Comparison of ENCODE assay signal across 21 cellular contexts in the genomic region with DNA sequence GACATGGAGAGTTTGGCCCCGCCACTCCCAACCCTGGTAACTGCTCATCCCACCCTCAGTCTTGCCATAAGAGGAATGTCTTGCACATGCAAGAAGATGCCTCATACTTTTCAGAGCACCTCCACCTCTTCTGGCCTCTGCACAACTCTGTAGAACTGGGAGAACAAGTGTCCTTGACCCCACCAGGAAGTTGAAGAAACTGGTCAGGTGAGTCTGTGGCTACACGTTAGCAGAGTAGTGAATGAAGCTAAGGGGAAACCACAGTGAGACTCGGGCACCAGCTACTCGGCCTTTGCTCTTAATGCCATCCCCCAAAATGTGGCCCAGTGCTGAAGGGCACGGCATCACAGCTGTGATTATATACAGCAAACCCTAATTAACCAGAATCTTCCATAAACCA.
A peak's percentile ranks its signal among the peaks of the same experiment; 100 is the strongest.
DNase-seq lines count a peak whose midpoint lies in the region; ATAC-seq, FAIRE-seq and TF ChIP-seq lines count a peak whose summit lies in the region.
"Had no signal": no experiment of that assay in that cellular context is flagged by ENCODE, and none has a peak within 500 bp of the region (broad histone marks: within the 10 kb centered on the region; RNA-seq: fewer than 3 reads in every experiment).

No MANE protein-coding gene starts in this region.

- H3K9me3 Mint-ChIP-seq in stimulated activated memory B cell treated with anti-CD40 and anti-IgM and Interleukin-4, amounts not matched to agents 10 μg/mL and 1 μg/mL and 100 μg/mL, for 72 hours = peaks cover 2% of the 10 kb centered on the region

- TF ChIP-seq CTCF in OCI-LY1 (IDR thresholded peaks at IDR 0.05; ENCODE audit: low read length) (no peak), esophagus squamous epithelium (IDR thresholded peaks at IDR 0.05) (no peak)

- peak; percentile 54 for FAIRE-seq in GM12892 (lab: Jason Lieb, UNC)
- FAIRE-seq: GM18507 had no signal

- peaks cover 60% of the 10 kb centered on the region for H3K4me1 ChIP-seq in OCI-LY1 (ENCODE audit: insufficient read depth, low read length, severe bottlenecking)
- H3K4me1 ChIP-seq in esophagus squamous epithelium = peaks cover 11 to 39% (median 18%) of the 10 kb centered on the region in 3 donors

- H3K79me2 ChIP-seq in OCI-LY1 (ENCODE audit: insufficient read depth, low read length) = peaks cover 8% of the 10 kb centered on the region; the same call in 1 of the 2 replicates

- H3K4me3 ChIP-seq in OCI-LY1 (ENCODE audit: low read depth, low read length, poor library complexity, severe bottlenecking) (no peak overlapping the region), esophagus squamous epithelium (no peak overlapping the region)
- H3K4me3 ChIP-seq: MG63, suprapubic skin had no signal

- H3K9me3 ChIP-seq in OCI-LY1 (ENCODE audit: low read length) (no peaks in the 10 kb centered on the region), esophagus squamous epithelium (no peaks in the 10 kb centered on the region)
- H3K9me3 ChIP-seq: BE2C, MG63, suprapubic skin had no signal

- intact Hi-C loops in esophagus squamous epithelium (cut with DNase I) = no loop called here
- intact Hi-C loops in posterior vena cava (cut with DNase I) = no loop called here

- H3K4me1 Mint-ChIP-seq in stimulated activated memory B cell treated with anti-CD40 and anti-IgM and Interleukin-4, amounts not matched to agents 10 μg/mL and 1 μg/mL and 100 μg/mL, for 72 hours = peaks cover 67% of the 10 kb centered on the region

- WGBS in esophagus squamous epithelium, 2 donors = 35 to 56% methylated on average over 3 to 5 of the region's 5 CpGs

- H4K20me1 ChIP-seq in OCI-LY1 (ENCODE audit: insufficient read depth, low read length) = no peaks in the 10 kb centered on the region

- DNase-seq in GM12892 (ENCODE audit: insufficient read length) (no peak), esophagus squamous epithelium (lab: John Stamatoyannopoulos, UW) (no peak), posterior vena cava (ENCODE audit: low spot score) (no peak), activated gamma-delta T cell (lab: John Stamatoyannopoulos, UW) (no peak), SHP77 (lab: John Stamatoyannopoulos, UW) (no peak)
- DNase-seq: activated effector memory CD4-positive, alpha-beta T cell treated with anti-CD3 and anti-CD28 coated beads, Interleukin-2, amount 50 U/mL, for 16 hours; anterior cingulate cortex; BE2C; foreskin melanocyte; left cardiac atrium; MG63; NCI-H1694 treated with DMSO at 0.1 percent for 48 hours; NCI-H446; SIG-M5; stimulated activated CD4-positive, alpha-beta T cell treated with anti-CD3 and anti-CD28 coated beads, Interleukin-4, amount 100 ng/mL, for 1 hour; T-helper 2 cell had no signal

- H3K27me3 ChIP-seq in OCI-LY1 (ENCODE audit: insufficient read depth, low read length) = no peaks in the 10 kb centered on the region
- no peaks in the 10 kb centered on the region for H3K27me3 ChIP-seq in esophagus squamous epithelium
- H3K27me3 ChIP-seq: BE2C, MG63, suprapubic skin had no signal

- H3K27ac ChIP-seq in OCI-LY1 (ENCODE audit: low read depth, low read length, poor library complexity, severe bottlenecking) (peak overlapping the region; percentile 42), esophagus squamous epithelium (peak overlapping the region in 3 of 4 donors; percentile 29 to 57 (median 51))
- H3K27ac ChIP-seq: suprapubic skin had no signal

- H3F3A ChIP-seq in OCI-LY1 (ENCODE audit: insufficient read depth, low read length) = no peaks in the 10 kb centered on the region

- H3K27ac Mint-ChIP-seq in stimulated activated memory B cell treated with anti-CD40 and anti-IgM and Interleukin-4, amounts not matched to agents 10 μg/mL and 1 μg/mL and 100 μg/mL, for 72 hours = peak overlapping the region; percentile 98

- no peak overlapping the region for H3K9ac ChIP-seq in OCI-LY1 (ENCODE audit: low read length)

- H3K4me2 ChIP-seq in OCI-LY1 (ENCODE audit: low read length) = no peak overlapping the region

- H3K36me3 Mint-ChIP-seq in stimulated activated memory B cell treated with anti-CD40 and anti-IgM and Interleukin-4, amounts not matched to agents 10 μg/mL and 1 μg/mL and 100 μg/mL, for 72 hours = peaks cover 82% of the 10 kb centered on the region

- H3K4me3 Mint-ChIP-seq in stimulated activated memory B cell treated with anti-CD40 and anti-IgM and Interleukin-4, amounts not matched to agents 10 μg/mL and 1 μg/mL and 100 μg/mL, for 72 hours = no peak overlapping the region

- H2AFZ ChIP-seq in OCI-LY1 (ENCODE audit: low read length) = no peak overlapping the region

- peaks cover 29% of the 10 kb centered on the region; the same call in 1 of the 2 replicates for H3K36me3 ChIP-seq in OCI-LY1 (ENCODE audit: insufficient read depth, low read length)
- no peaks in the 10 kb centered on the region for H3K36me3 ChIP-seq in esophagus squamous epithelium
- H3K36me3 ChIP-seq: BE2C, suprapubic skin had no signal

- ATAC-seq in stimulated activated memory B cell treated with anti-CD40 and anti-IgM and Interleukin-4, amounts not matched to agents 10 μg/mL and 1 μg/mL and 100 μg/mL, for 72 hours = peak; percentile 78
- ATAC-seq: HCT116, left cardiac atrium had no signal

- no peaks in the 10 kb centered on the region for H3K9me2 ChIP-seq in OCI-LY1 (ENCODE audit: low read depth, low read length)

- no peak for TF ChIP-seq POLR2A in GM12892 (IDR thresholded peaks at IDR 0.05; ENCODE audit: low read depth, low read length)
- no peak for TF ChIP-seq POLR2A in esophagus squamous epithelium (IDR thresholded peaks at IDR 0.05)

- H3K27me3 Mint-ChIP-seq in stimulated activated memory B cell treated with anti-CD40 and anti-IgM and Interleukin-4, amounts not matched to agents 10 μg/mL and 1 μg/mL and 100 μg/mL, for 72 hours = no peaks in the 10 kb centered on the region
